8 cellular contexts compared by ENCODE assay signal in the genomic region with DNA sequence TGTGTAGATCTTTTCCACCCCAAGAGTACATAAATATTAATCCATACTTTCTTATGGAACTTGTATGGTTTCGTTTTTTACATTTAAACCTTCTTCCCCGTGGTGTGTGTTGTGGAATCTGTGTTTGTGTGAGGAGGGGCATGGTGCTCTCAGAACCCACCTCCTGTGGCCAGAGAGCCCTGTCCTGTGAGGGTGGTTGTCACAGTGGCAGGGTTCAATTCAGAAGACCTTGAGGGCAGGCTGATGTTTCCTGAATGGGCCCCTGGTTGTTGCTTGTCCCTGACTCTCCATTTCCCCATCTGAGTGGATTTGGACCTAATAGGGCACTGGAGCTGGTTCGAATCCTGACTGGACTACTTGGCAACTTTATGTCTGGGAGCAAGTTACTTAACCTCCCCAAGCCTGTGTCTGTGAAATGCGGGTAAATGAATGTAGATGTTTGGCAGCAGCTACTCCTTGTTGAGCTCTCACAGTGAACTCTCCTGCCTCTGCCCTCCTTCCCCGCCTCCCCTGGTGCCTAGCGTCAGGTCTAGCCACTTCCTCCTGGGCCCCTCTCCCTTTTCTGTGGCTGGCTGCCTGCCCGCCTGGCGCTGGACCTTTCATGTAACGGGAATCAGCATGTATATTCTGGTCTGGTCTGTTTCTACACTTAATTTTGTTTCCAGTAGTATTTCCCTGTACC. TPM values are rescaled to one million over a fixed set of nuclear protein-coding genes. Genes with fewer than 3 reads are reported as not detected.
DNase-seq lines count a peak whose midpoint lies in the region; ATAC-seq, FAIRE-seq and TF ChIP-seq lines count a peak whose summit lies in the region.

No MANE protein-coding gene starts in this region.

- H3K27ac ChIP-seq in A549 (peak overlapping the region; percentile 97 to 100), RWPE2 (ENCODE audit: poor library complexity, severe bottlenecking) (peak overlapping the region; percentile 97), breast epithelium (peak overlapping the region; percentile 70 to 100), HepG2 (ENCODE audit: extremely low read length, insufficient read depth, low read length) (peak overlapping the region; percentile 41), stomach smooth muscle (ENCODE audit: low read length) (peak overlapping the region; percentile 72)

- TF ChIP-seq CTCF in A549 (IDR thresholded peaks at IDR 0.05) (no peak), RWPE2 (IDR thresholded peaks at IDR 0.05; ENCODE audit: poor library complexity, severe bottlenecking) (no peak), breast epithelium (IDR thresholded peaks at IDR 0.05) (no peak), HepG2 (CRISPR knock-in tag; IDR thresholded peaks at IDR 0.05) (no peak)

- CTCF ChIA-PET in A549 (lab: Yijun Ruan, JAX) = interaction anchor here (0.9 to 1.6 kb wide), 5 partner anchors 12 to 81 kb away, joined by 3 to 8 read pairs (median 6); no protein-coding TSS in a partner anchor
- CTCF ChIA-PET in HepG2 (lab: Yijun Ruan, JAX; ENCODE audit: low intra/inter-chr PET ratio, low total read pairs) = interaction anchor here (1.6 kb wide), 1 partner anchor 14 kb away, joined by 6 read pairs; no protein-coding TSS in a partner anchor

- TF ChIP-seq RAD21 in A549 (conservative IDR thresholded peaks at IDR 0.05 in 1 of 2, IDR thresholded peaks at IDR 0.05 in 1 of 2) = no peak
- peak; percentile 31; the same call in 1 of the 2 replicates for TF ChIP-seq RAD21 in HepG2 (CRISPR knock-in tag; IDR thresholded peaks at IDR 0.05)

- H3K4me3 ChIP-seq in A549 = peak overlapping the region; percentile 95; the same call in 2 of the 3 replicates
- peak overlapping the region; percentile 58; the same call in 1 of the 2 replicates for H3K4me3 ChIP-seq in GM08714 (ENCODE audit: low read length)
- H3K4me3 ChIP-seq in RWPE2 (ENCODE audit: severe bottlenecking) = peak overlapping the region; percentile 1
- peak overlapping the region; percentile 31 to 95 (median 93) for H3K4me3 ChIP-seq in breast epithelium
- peak overlapping the region in 1 of 3 experiments; percentile 42; a peak in 2 of 6 replicates for H3K4me3 ChIP-seq in HepG2 (replicated peaks in 1 of 3; ENCODE audit: insufficient read depth in 1 of 3, low read depth in 2 of 3, low read length in 3 of 3)
- peak overlapping the region; percentile 54 to 64 for H3K4me3 ChIP-seq in stomach smooth muscle (ENCODE audit: low read length in 2 of 2)

- POLR2A ChIA-PET in A549 (lab: Yijun Ruan, JAX) (interaction anchor here (0.7 to 17.5 kb wide), 11 partner anchors 12 to 82 kb away, joined by 3 to 756 read pairs (median 4); partner anchors contain the start of genes MALAT1 and NEAT1), HepG2 (lab: Yijun Ruan, JAX) (interaction anchor here (0.9 to 17.8 kb wide), 5 partner anchors 12 to 73 kb away, joined by 3 to 952 read pairs (median 4); partner anchors contain the start of gene MALAT1)

- H3K4me2 ChIP-seq in A549 = peak overlapping the region; percentile 89
- H3K4me2 ChIP-seq in HepG2 (ENCODE audit: low read depth, low read length) = peak overlapping the region; percentile 95

- no peaks in the 10 kb centered on the region for H3K27me3 ChIP-seq in RWPE2 (ENCODE audit: insufficient read depth, poor library complexity, severe bottlenecking)
- H3K27me3 ChIP-seq in breast epithelium = no peaks in the 10 kb centered on the region
- no peaks in the 10 kb centered on the region; a peak in 1 of 5 replicates for H3K27me3 ChIP-seq in HepG2 (ENCODE audit: control insufficient read depth in 1 of 2, insufficient read depth in 2 of 2, low read length in 2 of 2)
- no peaks in the 10 kb centered on the region for H3K27me3 ChIP-seq in stomach smooth muscle (ENCODE audit: control insufficient read depth in 1 of 2, insufficient read depth in 2 of 2, low read length in 2 of 2)

- WGBS in A549 (ENCODE audit: missing lambda C conversion rate) = under 1% methylated on average over 9 of the region's 9 CpGs
- WGBS in HepG2 (ENCODE audit: low lambda C conversion rate) = 43% methylated on average over 8 of the region's 9 CpGs

- peaks cover 100% of the 10 kb centered on the region for H4K20me1 ChIP-seq in HepG2 (ENCODE audit: insufficient read depth, low read length)

- H3K79me2 ChIP-seq in HepG2 (ENCODE audit: insufficient read depth, low read length) = peaks cover 82% of the 10 kb centered on the region

- BruUV-seq in HepG2 (replicated peaks; lab: Mats Ljungman, UMichigan) = no TSS peak

- no peak overlapping the region for H3K9ac ChIP-seq in HepG2 (ENCODE audit: insufficient read depth, low read depth, low read length)
- peak overlapping the region; percentile 66 to 98 for H3K9ac ChIP-seq in stomach smooth muscle (ENCODE audit: low read length in 2 of 2)

- no peak for TF ChIP-seq EP300 in A549 (IDR thresholded peaks at IDR 0.05)
- TF ChIP-seq EP300 in HepG2 (IDR thresholded peaks at IDR 0.05; ENCODE audit: low read depth in 2 of 2, low read length in 2 of 2) = no peak
- no peak for TF ChIP-seq EP300 in HepG2 (CRISPR knock-in tag; IDR thresholded peaks at IDR 0.05; ENCODE audit: borderline replicate concordance)

- H3K4me1 ChIP-seq in A549 (peaks cover 55% of the 10 kb centered on the region), RWPE2 (ENCODE audit: insufficient read depth, poor library complexity, severe bottlenecking) (peaks cover 30% of the 10 kb centered on the region), breast epithelium (peaks cover 0 to 4% of the 10 kb centered on the region in 2 donors), HepG2 (ENCODE audit: insufficient read depth, low read length) (peaks cover 81% of the 10 kb centered on the region), stomach smooth muscle (ENCODE audit: control insufficient read depth, insufficient read depth, low read length) (peaks cover 54% of the 10 kb centered on the region)

- in situ Hi-C loops in HepG2 (cut with HindIII; ENCODE audit: extremely low pct_ligation_motif_present, low pct_unique_long_range_greater_than_20kb) = no loop called here

- no peak for FAIRE-seq in A549 (lab: Jason Lieb, UNC)
- peak; percentile 42 for FAIRE-seq in HepG2 (lab: Jason Lieb, UNC)

- ATAC-seq in A549 (peak; percentile 21 to 28), RWPE2 (ENCODE audit: low read depth) (peak; percentile 5; the same call in 2 of the 3 replicates), HepG2 (peak; percentile 16)

- peak; percentile 56 for TF ChIP-seq POLR2A in A549 (IDR thresholded peaks at IDR 0.05; ENCODE audit: low read length)
- TF ChIP-seq POLR2A in breast epithelium (IDR thresholded peaks at IDR 0.05) = peak; percentile 27
- TF ChIP-seq POLR2A in HepG2 (IDR thresholded peaks at IDR 0.05; ENCODE audit: insufficient read depth in 1 of 2, low read depth in 2 of 2, low read length in 2 of 2) = peak; percentile 57 to 93

- intact Hi-C loops in breast epithelium (cut with DNase I; ENCODE audit: low total_unique reads) = no loop called here
- intact Hi-C loops in HepG2 (cut with micrococcal nuclease; ENCODE audit: unreplicated experiment) = no loop called here

- H3K36me3 ChIP-seq in RWPE2 (ENCODE audit: low read depth) (peaks cover 100% of the 10 kb centered on the region), breast epithelium (no peaks in the 10 kb centered on the region), HepG2 (replicated peaks in 1 of 2; ENCODE audit: control insufficient read depth in 1 of 2, insufficient read depth in 2 of 2, low read length in 2 of 2) (peaks cover 5 to 10% of the 10 kb centered on the region in 2 experiments; a peak in 4 of 5 replicates), stomach smooth muscle (ENCODE audit: control insufficient read depth in 2 of 2, insufficient read depth in 2 of 2, low read length in 2 of 2) (peaks cover 17 to 26% of the 10 kb centered on the region in 2 donors)

- DNase-seq in A549 (ENCODE audit: low read depth in 1 of 2, low spot score in 1 of 2) (peak in 1 of 2 experiments; percentile 85), RWPE2 (ENCODE audit: low spot score) (peak; percentile 67), breast epithelium (ENCODE audit: low spot score in 2 of 2) (peak; percentile 60 to 65), HepG2 (ENCODE audit: low spot score) (no peak), GM03348 (ENCODE audit: low spot score) (no peak), inferior parietal cortex (ENCODE audit: extremely low spot score) (no peak)

- H2AFZ ChIP-seq in HepG2 (ENCODE audit: low read length) = no peak overlapping the region

- no peaks in the 10 kb centered on the region for H3K9me3 ChIP-seq in A549
- no peaks in the 10 kb centered on the region for H3K9me3 ChIP-seq in RWPE2 (ENCODE audit: severe bottlenecking)
- H3K9me3 ChIP-seq in breast epithelium = no peaks in the 10 kb centered on the region
- H3K9me3 ChIP-seq in HepG2 (ENCODE audit: low read length) = no peaks in the 10 kb centered on the region
- H3K9me3 ChIP-seq in stomach smooth muscle (ENCODE audit: control insufficient read depth in 2 of 2, low read length in 2 of 2) = no peaks in the 10 kb centered on the region

RNA-seq across cellular contexts. Expression of gene NEAT1, which starts 7.3 kb away (rescaled TPM):
- polyA plus RNA-seq in A549 (2011; rRNA removed) = 181 and 314 TPM in 2 replicates
- polyA plus RNA-seq in A549 (2012; cell fraction: cytosol; rRNA removed) = 137 and 155 TPM in 2 replicates
- polyA plus RNA-seq in A549 (2012; cell fraction: nucleus; rRNA removed) = 406 and 691 TPM in 2 replicates
- 1,009 to 1,407 TPM (median 1,223 TPM) in 3 replicates for polyA plus RNA-seq in A549 (2017; fragmentation: RNase III; extraction: RNeasy Plus Mini Kit Qiagen cat#74134 plus additional on column Dnase treatment)
- 160 and 161 TPM in 2 replicates for polyA minus RNA-seq in A549 (2011; rRNA and poly(A)+ RNA removed)
- total RNA-seq in breast epithelium = 100 to 1,000 TPM; 323 to 391 (median 351) TPM
- total RNA-seq in HepG2 (2016; rRNA removed; fragmentation: Illumina TruSeq; extraction: Trizol) = 10.5 and 20.5 TPM in 2 replicates
- total RNA-seq in HepG2 (2016; cell fraction: cytosol; rRNA removed; fragmentation: Illumina TruSeq; extraction: Trizol; ENCODE audit: low read depth) = 2.2 and 2.6 TPM in 2 replicates
- total RNA-seq in HepG2 (2016; cell fraction: insoluble cytoplasmic fraction; rRNA removed; fragmentation: Illumina TruSeq; extraction: Trizol) = 8.4 and 21.3 TPM in 2 replicates
- 7.8 and 8.3 TPM in 2 replicates for total RNA-seq in HepG2 (2016; cell fraction: membrane; rRNA removed; fragmentation: Illumina TruSeq; extraction: Trizol)
- total RNA-seq in HepG2 (2016; cell fraction: nucleus; rRNA removed; fragmentation: Illumina TruSeq; extraction: Trizol) = 196 and 220 TPM in 2 replicates
- 41.2 and 41.3 TPM in 2 replicates for polyA plus RNA-seq in HepG2 (2011; rRNA removed)
- polyA plus RNA-seq in HepG2 (2011; cell fraction: cytosol; rRNA removed) = 13.0 and 13.4 TPM in 2 replicates
- 222 and 327 TPM in 2 replicates for polyA plus RNA-seq in HepG2 (2011; cell fraction: nucleus; rRNA removed)
- polyA plus RNA-seq in HepG2 (2012) = 288 and 371 TPM in 2 replicates
- polyA plus RNA-seq in HepG2 (2016; cell fraction: cytosol; fragmentation: Illumina TruSeq; extraction: Trizol; ENCODE audit: low read depth) = 3.6 and 4.3 TPM in 2 replicates
- polyA plus RNA-seq in HepG2 (2016; cell fraction: insoluble cytoplasmic fraction; fragmentation: Illumina TruSeq; extraction: Trizol; ENCODE audit: low read depth) = 54.0 and 61.1 TPM in 2 replicates
- 47.1 and 54.4 TPM in 2 replicates for polyA plus RNA-seq in HepG2 (2016; cell fraction: membrane; fragmentation: Illumina TruSeq; extraction: Trizol; ENCODE audit: low read depth)
- 577 and 628 TPM in 2 replicates for polyA plus RNA-seq in HepG2 (2016; cell fraction: nucleus; fragmentation: Illumina TruSeq; extraction: Trizol; ENCODE audit: insufficient read depth, low read depth)
- polyA minus RNA-seq in HepG2 (2011; rRNA and poly(A)+ RNA removed; ENCODE audit: low replicate concordance) = 64.6 and 225 TPM in 2 replicates
- 17.3 and 20.2 TPM in 2 replicates for polyA minus RNA-seq in HepG2 (2011; cell fraction: cytosol; rRNA and poly(A)+ RNA removed)
- polyA minus RNA-seq in HepG2 (2011; cell fraction: nucleus; rRNA and poly(A)+ RNA removed) = 1,479 and 1,737 TPM in 2 replicates

RNA-seq across cellular contexts. Expression of gene FRMD8, which starts 43.4 kb away (rescaled TPM):
- 12.2 and 12.9 TPM in 2 replicates for polyA plus RNA-seq in A549 (2011; rRNA removed)
- 30.5 and 36.6 TPM in 2 replicates for polyA plus RNA-seq in A549 (2012; cell fraction: cytosol; rRNA removed)
- polyA plus RNA-seq in A549 (2012; cell fraction: nucleus; rRNA removed) = 46.7 and 62.2 TPM in 2 replicates
- polyA plus RNA-seq in A549 (2017; fragmentation: RNase III; extraction: RNeasy Plus Mini Kit Qiagen cat#74134 plus additional on column Dnase treatment) = 16.5 to 20.0 TPM (median 17.4 TPM) in 3 replicates
- 12.1 and 14.5 TPM in 2 replicates for polyA minus RNA-seq in A549 (2011; rRNA and poly(A)+ RNA removed)
- total RNA-seq in breast epithelium = 10 to 100 TPM; 22.9 to 57.0 (median 49.0) TPM
- 18.0 and 20.6 TPM in 2 replicates for total RNA-seq in HepG2 (2016; rRNA removed; fragmentation: Illumina TruSeq; extraction: Trizol)
- 2.2 and 2.9 TPM in 2 replicates for total RNA-seq in HepG2 (2016; cell fraction: cytosol; rRNA removed; fragmentation: Illumina TruSeq; extraction: Trizol; ENCODE audit: low read depth)
- 17.5 and 22.6 TPM in 2 replicates for total RNA-seq in HepG2 (2016; cell fraction: insoluble cytoplasmic fraction; rRNA removed; fragmentation: Illumina TruSeq; extraction: Trizol)
- 5.3 and 6.3 TPM in 2 replicates for total RNA-seq in HepG2 (2016; cell fraction: membrane; rRNA removed; fragmentation: Illumina TruSeq; extraction: Trizol)
- 12.4 and 14.6 TPM in 2 replicates for total RNA-seq in HepG2 (2016; cell fraction: nucleus; rRNA removed; fragmentation: Illumina TruSeq; extraction: Trizol)
- polyA plus RNA-seq in HepG2 (2011; rRNA removed) = 5.8 and 9.4 TPM in 2 replicates
- 5.9 and 6.7 TPM in 2 replicates for polyA plus RNA-seq in HepG2 (2011; cell fraction: cytosol; rRNA removed)
- 26.7 and 32.6 TPM in 2 replicates for polyA plus RNA-seq in HepG2 (2011; cell fraction: nucleus; rRNA removed)
- 3.5 and 5.2 TPM in 2 replicates for polyA plus RNA-seq in HepG2 (2012)
- polyA plus RNA-seq in HepG2 (2016; cell fraction: cytosol; fragmentation: Illumina TruSeq; extraction: Trizol; ENCODE audit: low read depth) = 2.5 and 2.6 TPM in 2 replicates
- polyA plus RNA-seq in HepG2 (2016; cell fraction: insoluble cytoplasmic fraction; fragmentation: Illumina TruSeq; extraction: Trizol; ENCODE audit: low read depth) = 13.5 and 17.1 TPM in 2 replicates
- 2.8 and 3.8 TPM in 2 replicates for polyA plus RNA-seq in HepG2 (2016; cell fraction: membrane; fragmentation: Illumina TruSeq; extraction: Trizol; ENCODE audit: low read depth)
- polyA plus RNA-seq in HepG2 (2016; cell fraction: nucleus; fragmentation: Illumina TruSeq; extraction: Trizol; ENCODE audit: insufficient read depth, low read depth) = 21.4 and 24.7 TPM in 2 replicates
- polyA minus RNA-seq in HepG2 (2011; rRNA and poly(A)+ RNA removed; ENCODE audit: low replicate concordance) = 22.3 and 24.3 TPM in 2 replicates
- 5.4 and 6.2 TPM in 2 replicates for polyA minus RNA-seq in HepG2 (2011; cell fraction: cytosol; rRNA and poly(A)+ RNA removed)
- polyA minus RNA-seq in HepG2 (2011; cell fraction: nucleus; rRNA and poly(A)+ RNA removed) = 6.2 and 11.8 TPM in 2 replicates

RNA-seq across cellular contexts. Expression of gene SLC25A45, which starts 47.4 kb away (rescaled TPM):
- polyA plus RNA-seq in A549 (2011; rRNA removed) (3.1 and 4.9 TPM in 2 replicates), A549 (2017; fragmentation: RNase III; extraction: RNeasy Plus Mini Kit Qiagen cat#74134 plus additional on column Dnase treatment) (7.9 to 8.6 TPM (median 8.1 TPM) in 3 replicates), HepG2 (2011; rRNA removed) (1.2 and 1.9 TPM in 2 replicates)
- polyA plus RNA-seq in A549 (2012; cell fraction: cytosol; rRNA removed) = 3.1 and 4.9 TPM in 2 replicates
- 12.5 and 14.9 TPM in 2 replicates for polyA plus RNA-seq in A549 (2012; cell fraction: nucleus; rRNA removed)
- 7.0 and 9.0 TPM in 2 replicates for polyA minus RNA-seq in A549 (2011; rRNA and poly(A)+ RNA removed)
- total RNA-seq in breast epithelium (1 to 10 TPM; 5.4 to 9.1 (median 6.6) TPM), HepG2 (2016; rRNA removed; fragmentation: Illumina TruSeq; extraction: Trizol) (2.1 and 3.4 TPM in 2 replicates)
- total RNA-seq in HepG2 (2016; cell fraction: cytosol; rRNA removed; fragmentation: Illumina TruSeq; extraction: Trizol; ENCODE audit: low read depth) = 0.79 and 1.0 TPM in 2 replicates
- total RNA-seq in HepG2 (2016; cell fraction: insoluble cytoplasmic fraction; rRNA removed; fragmentation: Illumina TruSeq; extraction: Trizol) = 1.9 TPM in 2 replicates
- total RNA-seq in HepG2 (2016; cell fraction: membrane; rRNA removed; fragmentation: Illumina TruSeq; extraction: Trizol) = 1.5 and 2.2 TPM in 2 replicates
- total RNA-seq in HepG2 (2016; cell fraction: nucleus; rRNA removed; fragmentation: Illumina TruSeq; extraction: Trizol) = 1.3 and 3.5 TPM in 2 replicates
- polyA plus RNA-seq in HepG2 (2011; cell fraction: cytosol; rRNA removed) = 0.95 and 0.99 TPM in 2 replicates
- polyA plus RNA-seq in HepG2 (2011; cell fraction: nucleus; rRNA removed) = 5.9 and 6.0 TPM in 2 replicates
- polyA plus RNA-seq in HepG2 (2012) = 2.0 and 4.1 TPM in 2 replicates
- 0.45 and 0.70 TPM in 2 replicates for polyA plus RNA-seq in HepG2 (2016; cell fraction: cytosol; fragmentation: Illumina TruSeq; extraction: Trizol; ENCODE audit: low read depth)
- 1.3 and 1.6 TPM in 2 replicates for polyA plus RNA-seq in HepG2 (2016; cell fraction: insoluble cytoplasmic fraction; fragmentation: Illumina TruSeq; extraction: Trizol; ENCODE audit: low read depth)
- polyA plus RNA-seq in HepG2 (2016; cell fraction: membrane; fragmentation: Illumina TruSeq; extraction: Trizol; ENCODE audit: low read depth) = 1.4 and 1.5 TPM in 2 replicates
- 5.6 and 8.8 TPM in 2 replicates for polyA plus RNA-seq in HepG2 (2016; cell fraction: nucleus; fragmentation: Illumina TruSeq; extraction: Trizol; ENCODE audit: insufficient read depth, low read depth)
- 1.9 and 7.2 TPM in 2 replicates for polyA minus RNA-seq in HepG2 (2011; rRNA and poly(A)+ RNA removed; ENCODE audit: low replicate concordance)
- 1.4 and 2.5 TPM in 2 replicates for polyA minus RNA-seq in HepG2 (2011; cell fraction: cytosol; rRNA and poly(A)+ RNA removed)
- 1.4 and 2.4 TPM in 2 replicates for polyA minus RNA-seq in HepG2 (2011; cell fraction: nucleus; rRNA and poly(A)+ RNA removed)

Comparison
In these comparisons a context has a peak if more than half of its experiments do, and no peak if none do; other contexts are left out.
1. DNase-seq: peak in RWPE2 (single experiment) and breast epithelium (2 of 2); none in HepG2 (single experiment), GM03348 (single experiment) and inferior parietal cortex (single experiment).
2. H3K27ac ChIP-seq: peak in every context shown above with its lines; median percentile 98 in A549; 97 in RWPE2; 85 in breast epithelium; 72 in stomach smooth muscle; 41 in HepG2.
3. Of the 38 proteins assayed by ChIP-seq in both HepG2 and A549: peak only in HepG2: RAD21; only in A549: HMGXB4, MAX, PBX3, REST and TP53; in both: CHD2, POLR2A and POLR2AphosphoS2; in neither: 28; mixed calls (peak in some experiments, not most) for 1.
4. Peak in every context shown above with its lines, with median percentiles within 50 percentile points of each other: ATAC-seq and POLR2A ChIP-seq.